4 cellular contexts compared by ENCODE assay signal in the genomic region with DNA sequence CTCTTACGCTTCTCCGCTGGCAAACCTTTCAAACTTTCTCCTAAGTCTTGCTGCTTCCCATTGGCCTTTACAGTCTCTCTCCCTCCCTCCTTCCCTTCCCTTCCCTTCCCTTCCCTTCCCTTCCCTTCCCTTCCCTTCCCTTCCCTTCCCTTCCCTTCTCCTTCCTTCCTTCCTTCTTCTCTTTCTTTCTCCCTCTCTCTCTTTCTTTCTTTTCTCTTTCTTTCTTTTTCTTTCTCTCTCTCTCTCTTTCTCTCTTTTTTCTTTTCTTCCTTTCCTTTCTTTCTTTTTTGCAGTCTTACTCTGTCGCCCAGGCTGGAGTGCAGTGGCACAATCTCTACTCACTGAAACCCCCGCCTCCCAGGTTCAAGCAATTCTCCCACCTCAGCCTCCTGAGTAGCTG. TPM values are rescaled to one million over a fixed set of nuclear protein-coding genes. Genes with fewer than 3 reads are reported as not detected.
"Had no signal": no experiment of that assay in that cellular context is flagged by ENCODE, and none has a peak within 500 bp of the region (broad histone marks: within the 10 kb centered on the region; RNA-seq: fewer than 3 reads in every experiment).

No MANE protein-coding gene starts in this region.

RNA-seq across cellular contexts. Expression of a gene that starts 24.7 kb away (rescaled TPM):
- total RNA-seq: activated naive CD4-positive, alpha-beta T cell treated with anti-CD3 and anti-CD28 coated beads for 36 hours; activated naive CD8-positive, alpha-beta T cell treated with anti-CD3 and anti-CD28 coated beads, Interleukin-2, amount 10 ng/mL, durations not matched to agents 7 days and 5 days; activated T-helper 1 cell treated with anti-CD3 and anti-CD28 coated beads, Interleukin-12 subunit alpha, Interleukin-12 subunit beta, Interleukin-2, Interleukin-4 antibody, amounts not matched to agents 30 ng/mL and 10 ng/mL and 1 ng/mL, durations not matched to agents 14 hours and 24 hours and 36 hours; activated T-helper 2 cell treated with anti-CD3 and anti-CD28 coated beads, Interferon-gamma antibody, Interleukin-2, Interleukin-4, amounts not matched to agents 10 μg/mL and 5 μg/mL and 100 μg/mL, durations not matched to agents 14 hours and 24 hours and 36 hours had no signal
